ENCODE assay signal across 8 cellular contexts in the genomic region with DNA sequence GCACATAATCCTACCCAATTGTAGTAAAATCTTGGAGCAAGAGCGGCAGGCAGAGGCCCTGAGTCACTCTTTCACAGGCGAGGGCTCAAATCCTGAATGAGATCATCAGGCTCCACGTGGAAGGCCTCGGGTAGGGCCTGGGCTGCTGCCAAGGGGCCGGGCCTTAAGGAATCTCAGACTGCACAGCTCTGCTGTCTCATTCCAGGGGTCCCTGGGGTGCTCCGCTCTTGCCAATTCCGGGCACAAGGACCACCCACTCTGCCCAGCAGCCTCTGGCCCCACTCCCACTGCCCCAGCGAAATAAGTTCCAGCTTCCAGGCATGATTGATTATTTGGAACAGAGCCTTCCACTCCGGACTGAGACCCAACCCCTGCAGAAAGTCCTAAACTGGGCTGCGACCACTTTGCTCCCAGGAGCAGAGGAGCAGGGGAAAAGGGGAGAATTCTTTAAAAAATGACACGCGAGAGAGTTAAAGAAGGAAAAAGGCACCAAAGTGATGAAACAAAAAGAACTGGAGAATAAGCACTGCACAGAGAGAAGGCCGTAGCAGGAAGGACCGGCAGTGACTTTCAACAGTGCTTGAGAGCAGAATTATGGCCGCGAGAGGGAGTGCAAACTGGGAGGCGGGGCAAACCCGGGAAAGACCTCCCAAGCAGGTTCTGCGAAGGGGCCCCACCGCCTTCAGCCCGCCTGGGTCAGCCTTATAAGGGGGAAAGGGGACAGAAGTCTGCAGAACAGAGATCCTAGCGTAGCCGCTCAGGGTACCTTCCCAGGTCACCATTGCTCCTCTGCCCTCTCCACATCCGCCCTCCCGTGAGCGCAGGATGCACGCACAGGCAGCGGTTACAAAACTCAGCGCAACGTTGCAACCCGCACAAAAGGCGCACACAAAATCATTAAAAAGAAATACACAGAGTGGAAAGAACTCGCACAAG. TPM values are rescaled to one million over a fixed set of nuclear protein-coding genes. Genes with fewer than 3 reads are reported as not detected.
DNase-seq lines count a peak whose midpoint lies in the region; ATAC-seq, FAIRE-seq and TF ChIP-seq lines count a peak whose summit lies in the region.

No MANE protein-coding gene starts in this region.

- ATAC-seq in upper lobe of right lung (peak; percentile 73), GM21360 (IDR thresholded peaks at IDR 0.05; ENCODE audit: unreplicated experiment) (no peak)

- peak; percentile 14 for TF ChIP-seq CTCF in D721Med (IDR thresholded peaks at IDR 0.05; ENCODE audit: insufficient read depth, missing control alignments)
- no peak for TF ChIP-seq CTCF in upper lobe of right lung (IDR thresholded peaks at IDR 0.05)

- H3K27me3 ChIP-seq in muscle layer of colon (ENCODE audit: control insufficient read depth in 1 of 2, insufficient read depth in 2 of 2, low read length in 2 of 2) (no peaks in the 10 kb centered on the region), upper lobe of right lung (peaks cover 4% of the 10 kb centered on the region)

- FAIRE-seq in D721Med (lab: Jason Lieb, UNC) (no peak), GM12891 (lab: Jason Lieb, UNC) (no peak)

- peaks cover 39% of the 10 kb centered on the region for H3K36me3 ChIP-seq in muscle layer of colon (ENCODE audit: insufficient read depth, low read length)
- H3K36me3 ChIP-seq in upper lobe of right lung, result peaks cover 45% of the 10 kb centered on the region

- H3K9me3 ChIP-seq in muscle layer of colon (ENCODE audit: low read length) (no peaks in the 10 kb centered on the region), upper lobe of right lung (no peaks in the 10 kb centered on the region)

- POLR2A ChIA-PET in activated CD4-positive, alpha-beta memory T cell treated with anti-CD3 and anti-CD28 coated beads, Interleukin-2, amount 10 ng/mL, durations not matched to agents 7 days and 5 days (lab: Charles Lee), result no interaction called here

- CTCF ChIA-PET in activated CD4-positive, alpha-beta memory T cell treated with anti-CD3 and anti-CD28 coated beads, Interleukin-2, amount 10 ng/mL, durations not matched to agents 7 days and 5 days (lab: Charles Lee), result no interaction called here

- H3K9ac ChIP-seq in muscle layer of colon (ENCODE audit: low read length), result peak overlapping the region; percentile 9

- peak overlapping the region; percentile 88 for H3K27ac ChIP-seq in muscle layer of colon (ENCODE audit: low read depth, low read length)
- H3K27ac ChIP-seq in upper lobe of right lung, result peak overlapping the region; percentile 94

- H3K36me3 Mint-ChIP-seq in activated CD4-positive, alpha-beta memory T cell treated with anti-CD3 and anti-CD28 coated beads, Interleukin-2, amount 10 ng/mL, durations not matched to agents 7 days and 5 days (ENCODE audit: low read depth), result peaks cover 4% of the 10 kb centered on the region

- peak overlapping the region; percentile 67 for H3K4me3 Mint-ChIP-seq in activated CD4-positive, alpha-beta memory T cell treated with anti-CD3 and anti-CD28 coated beads, Interleukin-2, amount 10 ng/mL, durations not matched to agents 7 days and 5 days

- TF ChIP-seq POLR2A in GM12891 (IDR thresholded peaks at IDR 0.05; ENCODE audit: low read depth, low read length), result no peak

- peak overlapping the region; percentile 41 for H3K27ac Mint-ChIP-seq in activated CD4-positive, alpha-beta memory T cell treated with anti-CD3 and anti-CD28 coated beads, Interleukin-2, amount 10 ng/mL, durations not matched to agents 7 days and 5 days

- intact Hi-C loops in upper lobe of right lung (cut with DNase I), result no loop called here

- no peaks in the 10 kb centered on the region for H3K9me3 Mint-ChIP-seq in activated CD4-positive, alpha-beta memory T cell treated with anti-CD3 and anti-CD28 coated beads, Interleukin-2, amount 10 ng/mL, durations not matched to agents 7 days and 5 days

- H3K4me1 ChIP-seq in muscle layer of colon (ENCODE audit: insufficient read depth, low read length) (peaks cover 13% of the 10 kb centered on the region), upper lobe of right lung (peaks cover 28% of the 10 kb centered on the region)

- peaks cover 38% of the 10 kb centered on the region for H3K4me1 Mint-ChIP-seq in activated CD4-positive, alpha-beta memory T cell treated with anti-CD3 and anti-CD28 coated beads, Interleukin-2, amount 10 ng/mL, durations not matched to agents 7 days and 5 days

- H3K4me3 ChIP-seq in muscle layer of colon (ENCODE audit: low read depth in 1 of 2, low read length in 2 of 2) (peak overlapping the region; percentile 85 to 89), upper lobe of right lung (peak overlapping the region; percentile 79)

- DNase-seq in D721Med (ENCODE audit: insufficient read length, low spot score) (no peak), LHCN-M2 (ENCODE audit: low read depth) (peak; percentile 97), fibroblast of peridontal ligament (ENCODE audit: extremely low read depth) (peak; percentile 98), upper lobe of right lung (peak; percentile 90), GM12891 (ENCODE audit: insufficient read length, low spot score) (no peak)
- DNase-seq in activated CD4-positive, alpha-beta memory T cell treated with anti-CD3 and anti-CD28 coated beads, Interleukin-2, amount 10 ng/mL, durations not matched to agents 7 days and 5 days, result peak; percentile 44

- H3K27me3 Mint-ChIP-seq in activated CD4-positive, alpha-beta memory T cell treated with anti-CD3 and anti-CD28 coated beads, Interleukin-2, amount 10 ng/mL, durations not matched to agents 7 days and 5 days, result peaks cover 67% of the 10 kb centered on the region

TF ChIP-seq in GM12891, 5 proteins besides CTCF, POLR2A, EP300 and RAD21:
- TF ChIP-seq TAF1 (IDR thresholded peaks at IDR 0.05; ENCODE audit: low read depth, low read length) (no peak), SPI1 (IDR thresholded peaks at IDR 0.05; ENCODE audit: low read depth, low read length) (no peak), POU2F2 (IDR thresholded peaks at IDR 0.05; ENCODE audit: low read depth, low read length) (no peak), POLR2AphosphoS5 (IDR thresholded peaks at IDR 0.05; ENCODE audit: low read depth, low read length) (no peak), PAX5 (IDR thresholded peaks at IDR 0.05; ENCODE audit: insufficient read depth, low read length, severe bottlenecking) (no peak)

RNA-seq across cellular contexts. Expression of a gene that starts 2.0 kb away (rescaled TPM):
- total RNA-seq in LHCN-M2 (2014; rRNA removed) (82.8 and 101 TPM in 2 replicates), upper lobe of right lung (122 TPM)
- 75.9 TPM for polyA plus RNA-seq in LHCN-M2 (2012)
- total RNA-seq in activated CD4-positive, alpha-beta memory T cell treated with anti-CD3 and anti-CD28 coated beads, Interleukin-2, amount 10 ng/mL, durations not matched to agents 7 days and 5 days, result 1 to 10 TPM; 1.2 to 1.4 TPM
- polyA plus RNA-seq in GM12891 (2012; ENCODE audit: low read depth, missing spikeins), result not detected

Comparison
In these comparisons a context has a peak if more than half of its experiments do, and no peak if none do; other contexts are left out.
1. DNase-seq: peak in LHCN-M2 (single experiment), activated CD4-positive, alpha-beta memory T cell treated with anti-CD3 and anti-CD28 coated beads, Interleukin-2, amount 10 ng/mL, durations not matched to agents 7 days and 5 days (single experiment), fibroblast of peridontal ligament (single experiment) and upper lobe of right lung (single experiment); none in D721Med (single experiment) and GM12891 (single experiment).
2. RNA of a gene that starts 2.0 kb away (total RNA-seq): 122 TPM in upper lobe of right lung (single experiment) and 82.8 to 101 TPM in LHCN-M2; 1.2 to 1.4 TPM in activated CD4-positive, alpha-beta memory T cell treated with anti-CD3 and anti-CD28 coated beads, Interleukin-2, amount 10 ng/mL, durations not matched to agents 7 days and 5 days; every median in the first group is over 10 times any median in the second.